In the genomic region with DNA sequence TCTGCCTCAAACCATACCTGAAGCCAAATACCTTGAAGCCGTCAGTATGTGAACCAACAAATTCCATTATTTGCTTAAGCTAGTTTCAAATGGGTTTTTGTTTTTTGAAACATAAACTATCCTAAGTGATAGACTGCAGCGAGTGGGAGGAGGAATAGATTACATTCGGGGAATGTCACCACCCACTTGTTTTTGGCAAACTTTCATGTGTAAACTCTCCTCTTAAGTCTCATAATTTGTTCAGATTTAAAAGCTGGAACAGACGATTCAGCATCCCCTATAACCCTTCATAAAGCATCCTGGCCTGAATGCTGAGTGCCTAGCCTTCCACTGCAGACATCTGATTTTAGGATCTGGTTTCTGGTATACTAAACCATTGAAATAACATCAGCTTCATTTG, we compare ENCODE assay signal across 25 cellular contexts.
"Had no signal": no experiment of that assay in that cellular context is flagged by ENCODE, and none has a peak within 500 bp of the region (broad histone marks: within the 10 kb centered on the region; RNA-seq: fewer than 3 reads in every experiment).

No MANE protein-coding gene starts in this region.

- H3K4me3 ChIP-seq: breast epithelium, esophagus squamous epithelium, pancreas, prostate gland, skin epidermis, uterus had no signal

- H3K36me3 ChIP-seq: breast epithelium, esophagus squamous epithelium, pancreas, prostate gland, uterus had no signal

- H3K4me1 ChIP-seq: breast epithelium, pancreas, prostate gland, uterus had no signal

- ATAC-seq: left ventricle myocardium superior; pancreas; sciatic nerve; stimulated activated memory B cell treated with anti-CD40 and anti-IgM and Interleukin-4, amounts not matched to agents 10 μg/mL and 1 μg/mL and 100 μg/mL, for 72 hours; stimulated activated naive CD8-positive, alpha-beta T cell treated with anti-CD3 and anti-CD28 coated beads, Interleukin-15, amount 100 ng/mL, for 72 hours had no signal

- H3K27ac ChIP-seq: breast epithelium, epithelial cell of prostate, esophagus squamous epithelium, pancreas, prostate gland, skin epidermis, uterus had no signal

- H3K27me3 ChIP-seq: breast epithelium, esophagus squamous epithelium, pancreas, uterus had no signal

- DNase-seq: activated B cell treated with CpG ODN at 0.5 μM for 24 hours; activated effector memory CD4-positive, alpha-beta T cell treated with Interleukin-2 at 50 U/mL for 16 hours; activated naive CD4-positive, alpha-beta T cell treated with Interleukin-2 at 50 U/mL for 16 hours; central memory CD4-positive, alpha-beta T cell; dermis blood vessel endothelial cell; effector CD4-positive, alpha-beta T cell; esophagus squamous epithelium; glutamatergic neuron; islet precursor cell; left ventricle myocardium superior; pancreas; retina; stimulated activated CD4-positive, alpha-beta T cell treated with anti-CD3 and anti-CD28 coated beads, Interleukin-12 subunit alpha, Interleukin-12 subunit beta, amount 100 ng/mL, for 4 hours; stimulated activated CD4-positive, alpha-beta T cell treated with anti-CD3 and anti-CD28 coated beads, Interleukin-4, amount 100 ng/mL, for 4 hours; stimulated activated CD8-positive, alpha-beta memory T cell treated with anti-CD3 and anti-CD28 coated beads, Interleukin-4, amount 100 ng/mL, for 48 hours; stimulated activated naive CD8-positive, alpha-beta T cell treated with anti-CD3 and anti-CD28 coated beads, Interleukin-15, amount 100 ng/mL, for 72 hours; substantia nigra; T-helper 1 cell; uterus had no signal
